16 cellular contexts compared by ENCODE assay signal in genomic region chr5:57804500-57804899, GRCh38.
DNase-seq lines count a peak whose midpoint lies in the region; ATAC-seq, FAIRE-seq and TF ChIP-seq lines count a peak whose summit lies in the region.
"Had no signal": no experiment of that assay in that cellular context is flagged by ENCODE, and none has a peak within 500 bp of the region (broad histone marks: within the 10 kb centered on the region; RNA-seq: fewer than 3 reads in every experiment).

No MANE protein-coding gene starts in this region.

- TF ChIP-seq CTCF in psoas muscle (IDR thresholded peaks at IDR 0.05), result no peak
- TF ChIP-seq CTCF in left ventricle myocardium inferior (IDR thresholded peaks at IDR 0.05; ENCODE audit: borderline replicate concordance), result no peak
- TF ChIP-seq CTCF in MM.1S (IDR thresholded peaks at IDR 0.05; ENCODE audit: low read length), result no peak

- H3K36me3 ChIP-seq in SJSA1 (no peaks in the 10 kb centered on the region), psoas muscle (ENCODE audit: insufficient read depth in 1 of 2, low read depth in 1 of 2) (no peaks in the 10 kb centered on the region), left ventricle myocardium inferior (no peaks in the 10 kb centered on the region), MM.1S (replicated peaks; ENCODE audit: insufficient read depth, low read length) (no peaks in the 10 kb centered on the region)
- H3K36me3 ChIP-seq: SJCRH30 had no signal

- H3K27me3 ChIP-seq in SJSA1 (replicated peaks) (no peaks in the 10 kb centered on the region), psoas muscle (ENCODE audit: insufficient read depth in 3 of 3, low read length in 2 of 3) (no peaks in the 10 kb centered on the region), left ventricle myocardium inferior (ENCODE audit: low read depth) (no peaks in the 10 kb centered on the region), MM.1S (replicated peaks; ENCODE audit: insufficient read depth, low read length) (no peaks in the 10 kb centered on the region)
- H3K27me3 ChIP-seq: SJCRH30 had no signal

- DNase-seq in H54 (ENCODE audit: insufficient read length, low spot score) (no peak), SJSA1 (ENCODE audit: low read depth in 1 of 2, low spot score in 2 of 2) (no peak), kidney glomerular epithelial cell (lab: John Stamatoyannopoulos, UW) (peak; percentile 41), psoas muscle (no peak), left ventricle myocardium inferior (no peak), SW 1271 (lab: John Stamatoyannopoulos, UW) (no peak), MM.1S (no peak), T1000 (lab: John Stamatoyannopoulos, UW) (no peak)
- DNase-seq: 8988T, DMS79, H7, KG1, MV-4-11, NCI-H1694 treated with DMSO at 0.1 percent for 48 hours, SJCRH30 had no signal

- H3K27ac ChIP-seq in SJSA1 (peak overlapping the region; percentile 92), psoas muscle (peak overlapping the region; percentile 81), left ventricle myocardium inferior (replicated peaks) (no peak overlapping the region), MM.1S (ENCODE audit: low read length) (no peak overlapping the region)
- H3K27ac ChIP-seq: RWPE1, SJCRH30 had no signal

- H3K9me3 ChIP-seq in SJSA1 (replicated peaks) (no peaks in the 10 kb centered on the region), psoas muscle (no peaks in the 10 kb centered on the region), left ventricle myocardium inferior (replicated peaks) (no peaks in the 10 kb centered on the region), MM.1S (replicated peaks; ENCODE audit: insufficient read depth, low read length) (no peaks in the 10 kb centered on the region)

- WGBS in psoas muscle, 3 donors, result 81 to 88% (median 86%) methylated on average over 1 of the region's 1 CpG

- no peaks in the 10 kb centered on the region for H4K20me1 ChIP-seq in MM.1S (ENCODE audit: insufficient read depth, low read length)

- H3K4me3 ChIP-seq in SJSA1 (no peak overlapping the region), psoas muscle (no peak overlapping the region), left ventricle myocardium inferior (no peak overlapping the region), MM.1S (ENCODE audit: low read length) (no peak overlapping the region)
- H3K4me3 ChIP-seq: SJCRH30 had no signal

- no peaks in the 10 kb centered on the region for H3K9me2 ChIP-seq in MM.1S (replicated peaks; ENCODE audit: insufficient read depth, low read length)

- H3K4me2 ChIP-seq in MM.1S (ENCODE audit: low read depth, low read length), result no peak overlapping the region

- peaks cover 34% of the 10 kb centered on the region for H3K4me1 ChIP-seq in SJSA1 (replicated peaks)
- peaks cover 26% of the 10 kb centered on the region for H3K4me1 ChIP-seq in psoas muscle
- H3K4me1 ChIP-seq in left ventricle myocardium inferior, result peaks cover 18% of the 10 kb centered on the region
- H3K4me1 ChIP-seq in MM.1S (ENCODE audit: low read length), result no peaks in the 10 kb centered on the region
- H3K4me1 ChIP-seq: SJCRH30 had no signal

- H3F3A ChIP-seq in MM.1S (ENCODE audit: insufficient read depth, low read length), result no peaks in the 10 kb centered on the region

- TF ChIP-seq POLR2A in H54 (IDR thresholded peaks at IDR 0.05; ENCODE audit: low read depth, low read length), result no peak

- no peaks in the 10 kb centered on the region for H3K79me2 ChIP-seq in MM.1S (ENCODE audit: low read length)

- intact Hi-C loops in psoas muscle (cut with DNase I), result no loop called here
- intact Hi-C loops in left ventricle myocardium inferior (cut with micrococcal nuclease), result no loop called here

- no peak overlapping the region for H2AFZ ChIP-seq in MM.1S (ENCODE audit: low read length)

- peak in 1 of 4 donors; percentile 21 for ATAC-seq in psoas muscle

- peak; percentile 70 for FAIRE-seq in H54 (lab: Jason Lieb, UNC)

- no peak overlapping the region for H3K9ac ChIP-seq in MM.1S (ENCODE audit: low read length)

Comparison
In these comparisons a context has a peak if more than half of its experiments do, and no peak if none do; other contexts are left out.
1. H3K27ac ChIP-seq: peak in SJSA1 (single experiment) and psoas muscle (single experiment); none in left ventricle myocardium inferior (single experiment) and MM.1S (single experiment).